Comparison of ENCODE assay signal across 18 cellular contexts in the genomic region with DNA sequence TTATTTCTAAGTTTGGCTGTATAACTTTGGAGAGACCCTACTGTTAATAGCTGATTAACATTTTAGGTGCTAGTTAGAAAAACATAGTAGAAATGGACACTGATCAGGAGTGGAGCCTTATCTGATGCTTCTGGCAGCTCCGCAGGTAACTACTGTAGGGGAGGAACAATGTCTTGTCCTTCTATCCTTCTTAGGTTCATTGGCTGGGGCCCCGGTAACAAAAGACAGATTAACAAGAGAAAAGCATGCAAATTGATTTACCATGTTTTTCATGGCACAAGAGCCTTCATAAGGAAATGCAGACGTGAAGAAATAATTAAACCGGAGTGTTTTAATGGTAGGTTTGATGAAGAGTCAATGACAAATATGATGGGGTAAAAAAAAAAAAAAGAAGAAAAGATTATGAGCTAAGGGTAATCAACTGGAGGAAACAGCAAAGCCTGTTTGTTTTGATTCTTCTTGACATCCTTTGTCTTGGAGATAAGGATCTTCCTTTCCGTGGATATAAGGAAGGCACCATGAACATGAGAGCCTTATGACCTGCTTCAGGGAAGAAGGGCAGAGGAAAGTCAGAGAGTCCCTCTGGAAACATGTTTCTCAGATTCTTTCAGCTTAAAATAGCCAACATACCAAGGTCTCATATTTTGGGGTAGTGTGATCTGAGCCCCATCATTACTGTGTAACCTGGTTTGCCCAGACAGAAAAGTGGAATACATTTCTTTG.
A peak's percentile ranks its signal among the peaks of the same experiment; 100 is the strongest.
DNase-seq lines count a peak whose midpoint lies in the region; ATAC-seq and TF ChIP-seq lines count a peak whose summit lies in the region.
"Had no signal": no experiment of that assay in that cellular context is flagged by ENCODE, and none has a peak within 500 bp of the region (broad histone marks: within the 10 kb centered on the region; RNA-seq: fewer than 3 reads in every experiment).

No MANE protein-coding gene starts in this region.

- H3K9me3 Mint-ChIP-seq in H9 = peaks cover 0 to 4% of the 10 kb centered on the region in 2 experiments; a peak in 2 of 5 replicates

- H3K9ac ChIP-seq in H9 (ENCODE audit: extremely low read depth, insufficient read length, low read length) (no peak overlapping the region), NT2/D1 (ENCODE audit: insufficient read length, low read depth) (no peak overlapping the region), mesendoderm (ENCODE audit: low read length) (no peak overlapping the region)
- H3K9ac ChIP-seq: KMS-11 had no signal

- H3K4me3 Mint-ChIP-seq in H9 = peak overlapping the region in 1 of 2 experiments; percentile 47; a peak in 2 of 5 replicates
- H3K4me3 Mint-ChIP-seq: B cell, CD14-positive monocyte had no signal

- in situ Hi-C loops in transverse colon (cut with MboI; ENCODE audit: low pct_ligation_motif_present in 1 of 4, low pct_unique_long_range_greater_than_20kb in 1 of 4, low sequenced_read_pairs in 3 of 4) = no loop called here

- WGBS in H9 (ENCODE audit: extremely low coverage, insufficient read length, low lambda C conversion rate) = no CpG with 5 or more reads among the region's 5 CpGs
- 100% methylated on average over 1 of the region's 5 CpGs for WGBS in mesendoderm (ENCODE audit: extremely low coverage, insufficient coverage, low lambda C conversion rate)
- 64 to 73% methylated on average over 3 to 5 of the region's 5 CpGs for WGBS in transverse colon (ENCODE audit: low coverage in 1 of 2), 2 donors

- H3K36me3 Mint-ChIP-seq in H9 (ENCODE audit: insufficient read depth in 1 of 3, low read depth in 3 of 3) = peaks cover 0 to 6% (median 0%) of the 10 kb centered on the region in 3 experiments; a peak in 2 of 7 replicates
- H3K36me3 Mint-ChIP-seq: CD14-positive monocyte had no signal

- H3K4ac ChIP-seq in H9 (ENCODE audit: low read depth, low read length) (no peak overlapping the region), mesendoderm (ENCODE audit: low read depth, low read length) (no peak overlapping the region)

- H2BK12ac ChIP-seq in H9 (ENCODE audit: insufficient read length, low read depth, low read length) = no peak overlapping the region

- ATAC-seq in GM19397 (IDR thresholded peaks at IDR 0.05; ENCODE audit: unreplicated experiment) = no peak
- ATAC-seq: Right ventricle myocardium inferior had no signal

- H3K4me1 ChIP-seq in H9 (ENCODE audit: insufficient read depth, low read length) (peaks cover 2% of the 10 kb centered on the region; the same call in 1 of the 2 replicates), NT2/D1 (ENCODE audit: insufficient read depth, insufficient read length) (no peaks in the 10 kb centered on the region), mesendoderm (ENCODE audit: control insufficient read depth, low read depth, low read length) (no peaks in the 10 kb centered on the region), transverse colon (no peaks in the 10 kb centered on the region)
- H3K4me1 ChIP-seq: SJSA1 had no signal

- peaks cover 48 to 52% of the 10 kb centered on the region in 2 experiments for H3K4me1 Mint-ChIP-seq in H9
- H3K4me1 Mint-ChIP-seq: B cell, CD14-positive monocyte had no signal

- H3K23ac ChIP-seq in H9 (ENCODE audit: insufficient read length, low read depth, low read length) (no peak overlapping the region), mesendoderm (ENCODE audit: low read length) (no peak overlapping the region)

- H3K27ac ChIP-seq in H9 (ENCODE audit: insufficient read length, low read depth, low read length) = no peak overlapping the region
- no peak overlapping the region for H3K27ac ChIP-seq in mesendoderm (ENCODE audit: low read depth, low read length)
- H3K27ac ChIP-seq in transverse colon = no peak overlapping the region
- H3K27ac ChIP-seq: KMS-11, SJSA1 had no signal

- H4K5ac ChIP-seq in H9 (ENCODE audit: insufficient read length, low read depth, low read length) = no peak overlapping the region
- H4K5ac ChIP-seq in mesendoderm (ENCODE audit: low read length) = no peak overlapping the region

- H3K4me3 ChIP-seq in NT2/D1 (ENCODE audit: insufficient read length, low read depth) = no peak overlapping the region
- H3K4me3 ChIP-seq in mesendoderm (ENCODE audit: low read length) = no peak overlapping the region
- no peak overlapping the region for H3K4me3 ChIP-seq in transverse colon
- H3K4me3 ChIP-seq: SJSA1 had no signal

- no peak overlapping the region for H3T11ph ChIP-seq in H9 (ENCODE audit: low read length)

- H2BK15ac ChIP-seq in H9 (ENCODE audit: low read depth, low read length) (no peak overlapping the region), mesendoderm (replicated peaks; ENCODE audit: low read depth) (no peak overlapping the region)

- H3K56ac ChIP-seq in H9 (ENCODE audit: insufficient read length, low read depth, low read length) = no peak overlapping the region
- H3K56ac ChIP-seq in mesendoderm (ENCODE audit: low read length) = no peak overlapping the region

- H2BK20ac ChIP-seq in H9 (ENCODE audit: low read depth, low read length, poor library complexity, severe bottlenecking) = no peak overlapping the region

- H3K18ac ChIP-seq in H9 (ENCODE audit: insufficient read length, low read depth, low read length) (no peak overlapping the region), mesendoderm (ENCODE audit: low read length) (no peak overlapping the region)

- H2BK5ac ChIP-seq in H9 (ENCODE audit: insufficient read length, low read length) (no peak overlapping the region), mesendoderm (ENCODE audit: low read length) (no peak overlapping the region)

- H4K20me1 ChIP-seq in H9 (ENCODE audit: control insufficient read depth, insufficient read depth, insufficient read length) = no peaks in the 10 kb centered on the region

- H4K8ac ChIP-seq in H9 (replicated peaks; ENCODE audit: insufficient read length, low read depth, low read length) (no peak overlapping the region), mesendoderm (ENCODE audit: low read depth, low read length) (no peak overlapping the region)

- no peaks in the 10 kb centered on the region for H3K27me3 ChIP-seq in H9 (ENCODE audit: insufficient read depth, low read length)
- no peaks in the 10 kb centered on the region for H3K27me3 ChIP-seq in NT2/D1 (ENCODE audit: insufficient read depth, insufficient read length)
- no peaks in the 10 kb centered on the region for H3K27me3 ChIP-seq in mesendoderm (ENCODE audit: insufficient read depth, low read length, poor library complexity)
- H3K27me3 ChIP-seq in transverse colon = peaks cover 3% of the 10 kb centered on the region

- peak; percentile 36 for DNase-seq in H9
- peak; percentile 58 for DNase-seq in NT2/D1 (ENCODE audit: low read depth, low spot score)
- DNase-seq in iPS DF 4.7 (ENCODE audit: extremely low read depth, low spot score) = peak; percentile 11
- DNase-seq in mesendoderm = peak; percentile 18
- no peak for DNase-seq in activated naive CD4-positive, alpha-beta T cell treated with anti-CD3 and anti-CD28 coated beads, Interleukin-2, amount 50 U/mL, for 16 hours
- no peak for DNase-seq in NAMALWA (ENCODE audit: low spot score)
- no peak for DNase-seq in transverse colon
- DNase-seq: GDM1, GOT3, IMR-90, NCI-H2029 treated with DMSO at 0.1 percent for 48 hours, NCI-H526 had no signal

- H3K79me1 ChIP-seq in H9 (ENCODE audit: insufficient read depth, low read depth, low read length, poor library complexity, severe bottlenecking) = no peaks in the 10 kb centered on the region
- no peaks in the 10 kb centered on the region for H3K79me1 ChIP-seq in mesendoderm (ENCODE audit: low read length)

- H3K27me3 Mint-ChIP-seq in H9 (ENCODE audit: low read depth) = peaks cover 3% of the 10 kb centered on the region

- H3K14ac ChIP-seq in H9 (ENCODE audit: insufficient read depth, low read length) = no peak overlapping the region

- no peak for TF ChIP-seq CTCF in H9 (conservative IDR thresholded peaks at IDR 0.05)
- no peak for TF ChIP-seq CTCF in transverse colon (IDR thresholded peaks at IDR 0.05)

- no peaks in the 10 kb centered on the region for H3K9me3 ChIP-seq in H9 (ENCODE audit: control insufficient read depth, low read depth, low read length)
- no peaks in the 10 kb centered on the region for H3K9me3 ChIP-seq in NT2/D1 (ENCODE audit: insufficient read depth, low read length)
- no peaks in the 10 kb centered on the region for H3K9me3 ChIP-seq in transverse colon
- H3K9me3 ChIP-seq: SJSA1 had no signal

- no peak for TF ChIP-seq EP300 in transverse colon (IDR thresholded peaks at IDR 0.05; ENCODE audit: low read depth)

- H3K36me3 ChIP-seq in NT2/D1 (ENCODE audit: insufficient read depth, insufficient read length, low read length) = no peaks in the 10 kb centered on the region
- H3K36me3 ChIP-seq in mesendoderm (ENCODE audit: control insufficient read depth, insufficient read depth, low read length) = no peaks in the 10 kb centered on the region
- H3K36me3 ChIP-seq in transverse colon = no peaks in the 10 kb centered on the region
- H3K36me3 ChIP-seq: SJSA1 had no signal

- H2BK120ac ChIP-seq in H9 (ENCODE audit: low read depth, low read length, poor library complexity, severe bottlenecking) = no peak overlapping the region
- no peak overlapping the region for H2BK120ac ChIP-seq in mesendoderm (ENCODE audit: low read depth, low read length)

- no peak overlapping the region for H4K91ac ChIP-seq in H9 (ENCODE audit: insufficient read length, low read depth, low read length)

- H3K79me2 ChIP-seq in H9 (ENCODE audit: insufficient read depth, low read length) = no peaks in the 10 kb centered on the region
- no peaks in the 10 kb centered on the region for H3K79me2 ChIP-seq in mesendoderm (ENCODE audit: control insufficient read depth, insufficient read depth, low read length)

- H2AK5ac ChIP-seq in H9 (ENCODE audit: insufficient read length, low read length) (no peak overlapping the region), mesendoderm (ENCODE audit: low read length) (no peak overlapping the region)

- TF ChIP-seq POLR2A in transverse colon (IDR thresholded peaks at IDR 0.05) = no peak

- H3K23me2 ChIP-seq in H9 (ENCODE audit: insufficient read length, low read depth, low read length, poor library complexity, severe bottlenecking) = no peaks in the 10 kb centered on the region

- intact Hi-C loops in transverse colon (cut with DNase I; ENCODE audit: low total_unique reads) = no loop called here

- H3K4me2 ChIP-seq in H9 (ENCODE audit: insufficient read depth, insufficient read length, low read length) = peak overlapping the region; percentile 56
- no peak overlapping the region for H3K4me2 ChIP-seq in mesendoderm (ENCODE audit: low read length)
- H3K4me2 ChIP-seq: KMS-11 had no signal

- no peak overlapping the region for H2AFZ ChIP-seq in H9 (ENCODE audit: low read length)

- peak overlapping the region; percentile 0 to 92 (median 34); a peak in 6 of 7 replicates for H3K27ac Mint-ChIP-seq in H9
- H3K27ac Mint-ChIP-seq: B cell, CD14-positive monocyte had no signal

Comparison
In these comparisons a context has a peak if more than half of its experiments do, and no peak if none do; other contexts are left out.
1. DNase-seq: peak in H9 (single experiment), NT2/D1 (single experiment), iPS DF 4.7 (single experiment) and mesendoderm (single experiment); none in activated naive CD4-positive, alpha-beta T cell treated with anti-CD3 and anti-CD28 coated beads, Interleukin-2, amount 50 U/mL, for 16 hours (single experiment), NAMALWA (single experiment) and transverse colon (single experiment).